Comparison of ENCODE assay signal across 28 cellular contexts in the genomic region with DNA sequence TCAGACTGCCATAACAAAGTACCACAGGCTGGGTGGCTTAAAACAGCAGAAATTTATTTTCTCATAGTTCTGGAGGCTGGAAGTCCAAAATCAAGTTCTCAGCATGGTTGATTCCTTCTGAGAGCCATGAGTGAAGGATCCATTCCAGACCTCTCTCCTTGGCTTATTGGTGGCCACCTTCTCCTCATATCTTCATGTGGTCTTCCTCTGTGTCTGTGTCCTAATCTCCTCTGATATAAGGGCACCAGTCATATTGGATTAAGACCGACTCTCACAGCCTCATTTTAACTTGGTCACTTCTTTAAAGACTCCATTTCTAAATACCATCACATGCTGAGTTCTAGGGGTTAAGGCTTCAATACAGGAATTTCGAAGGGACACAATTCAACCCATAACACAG.
"Had no signal": no experiment of that assay in that cellular context is flagged by ENCODE, and none has a peak within 500 bp of the region (broad histone marks: within the 10 kb centered on the region; RNA-seq: fewer than 3 reads in every experiment).

No MANE protein-coding gene starts in this region.

- ATAC-seq: effector memory CD8-positive, alpha-beta T cell; esophagus mucosa; foreskin keratinocyte; gastrocnemius medialis; gastroesophageal sphincter; heart left ventricle; heart right ventricle had no signal

- H3K27me3 ChIP-seq: colonic mucosa, dorsolateral prefrontal cortex, gastrocnemius medialis, heart left ventricle, hepatocyte had no signal

- DNase-seq: colonic mucosa; cortex of kidney; dermis blood vessel endothelial cell; dorsolateral prefrontal cortex; effector CD4-positive, alpha-beta T cell; effector CD8-positive, alpha-beta T cell; effector memory CD4-positive, alpha-beta T cell; effector memory CD8-positive, alpha-beta T cell; endodermal cell; erythroblast; esophagus squamous epithelium; foreskin fibroblast; foreskin keratinocyte; foreskin melanocyte; gastrocnemius medialis; glutamatergic neuron; head of caudate nucleus; heart left ventricle; heart right ventricle had no signal

- H3K4me1 ChIP-seq: colonic mucosa, esophagus muscularis mucosa, esophagus squamous epithelium, foreskin keratinocyte, gastroesophageal sphincter, heart left ventricle, heart right ventricle had no signal

- H3K4me2 ChIP-seq: hepatocyte had no signal

- H3K36me3 ChIP-seq: colonic mucosa, esophagus muscularis mucosa, esophagus squamous epithelium, gastrocnemius medialis, gastroesophageal sphincter, heart left ventricle, heart right ventricle had no signal

- H2AFZ ChIP-seq: hepatocyte had no signal

- H3K79me2 ChIP-seq: hepatocyte had no signal

- FAIRE-seq: endometrium, endothelial cell of umbilical vein, frontal cortex had no signal

- H3K9me3 ChIP-seq: colonic mucosa had no signal

- H3K27ac ChIP-seq: colonic mucosa, coronary artery, dorsolateral prefrontal cortex, epithelial cell of prostate, esophagus muscularis mucosa, esophagus squamous epithelium, foreskin keratinocyte, gastrocnemius medialis, gastroesophageal sphincter, heart left ventricle, heart right ventricle, hepatocyte had no signal

- H3K4me3 ChIP-seq: colonic mucosa, coronary artery, dorsolateral prefrontal cortex, esophagus muscularis mucosa, esophagus squamous epithelium, gastrocnemius medialis, gastroesophageal sphincter, heart left ventricle, heart right ventricle, hepatocyte had no signal
